ENCODE assay signal across 17 cellular contexts in genomic region chr6:34489229-34489805, GRCh38. TPM values are rescaled to one million over a fixed set of nuclear protein-coding genes. Genes with fewer than 3 reads are reported as not detected.
"Had no signal": no experiment of that assay in that cellular context is flagged by ENCODE, and none has a peak within 500 bp of the region (broad histone marks: within the 10 kb centered on the region; RNA-seq: fewer than 3 reads in every experiment).

No MANE protein-coding gene starts in this region.

- DNase-seq: activated CD4-positive, alpha-beta memory T cell treated with anti-CD3 and anti-CD28 coated beads for 36 hours; activated CD4-positive, alpha-beta T cell treated with anti-CD3 and anti-CD28 coated beads for 36 hours; activated CD8-positive, alpha-beta memory T cell treated with anti-CD3 and anti-CD28 coated beads, Interleukin-2, amount 50 U/mL, for 48 hours; activated naive CD8-positive, alpha-beta T cell treated with anti-CD3 and anti-CD28 coated beads for 36 hours; activated T-cell treated with anti-CD3 and anti-CD28 coated beads, Interleukin-2, amount 50 U/mL, for 72 hours; amygdala; cortex of kidney; effector memory CD4-positive, alpha-beta T cell; gastrocnemius medialis; heart left ventricle; left colon; stimulated activated CD4-positive, alpha-beta T cell treated with anti-CD3 and anti-CD28 coated beads, Interleukin-12 subunit alpha, Interleukin-12 subunit beta, amount 100 ng/mL, for 4 hours had no signal

- H3K4me1 ChIP-seq: heart left ventricle had no signal

- H3K9me3 ChIP-seq: gastrocnemius medialis, heart left ventricle, thoracic aorta had no signal

- H3K36me3 ChIP-seq: gastrocnemius medialis, heart left ventricle, thoracic aorta had no signal

- ATAC-seq: activated CD4-positive, alpha-beta T cell treated with anti-CD3 and anti-CD28 coated beads for 36 hours; activated T-cell treated with anti-CD3 and anti-CD28 coated beads, Interleukin-2, amount 50 U/mL, for 72 hours; heart left ventricle; left colon; stimulated activated effector memory CD8-positive, alpha-beta T cell treated with anti-CD3 and anti-CD28 coated beads, Interleukin-12 subunit alpha, Interleukin-12 subunit beta, amount 100 ng/mL, for 72 hours had no signal

- H3K4me3 ChIP-seq: gastrocnemius medialis, heart left ventricle, lung, thoracic aorta had no signal

- H3K27me3 ChIP-seq: gastrocnemius medialis had no signal

- H3K27ac ChIP-seq: heart left ventricle, thoracic aorta had no signal

RNA-seq across cellular contexts. Expression of gene PACSIN1, which starts 23.4 kb away (rescaled TPM):
- total RNA-seq: gastrocnemius medialis, osteocyte, pulmonary artery endothelial cell had no signal
